In genomic region chr16:48612621-48613020, GRCh38 we compare ENCODE assay signal across 10 cellular contexts. TPM values are rescaled to one million over a fixed set of nuclear protein-coding genes. Genes with fewer than 3 reads are reported as not detected.
A peak's percentile ranks its signal among the peaks of the same experiment; 100 is the strongest.
DNase-seq lines count a peak whose midpoint lies in the region; ATAC-seq, FAIRE-seq and TF ChIP-seq lines count a peak whose summit lies in the region.
"Had no signal": no experiment of that assay in that cellular context is flagged by ENCODE, and none has a peak within 500 bp of the region (broad histone marks: within the 10 kb centered on the region; RNA-seq: fewer than 3 reads in every experiment).

No MANE protein-coding gene starts in this region.

- peaks cover 22% of the 10 kb centered on the region for H3K79me2 ChIP-seq in DND-41 (ENCODE audit: insufficient read depth, low read length)
- peaks cover 37% of the 10 kb centered on the region for H3K79me2 ChIP-seq in Loucy (ENCODE audit: insufficient read depth, low read length)
- peaks cover 27% of the 10 kb centered on the region for H3K79me2 ChIP-seq in K562 (ENCODE audit: control insufficient read depth, insufficient read depth, low read length)

- FAIRE-seq in K562 (lab: Jason Lieb, UNC) = no peak
- FAIRE-seq: colon had no signal

- H3K27me3 ChIP-seq in DND-41 (ENCODE audit: insufficient read depth, low read length, poor library complexity) (no peaks in the 10 kb centered on the region), Loucy (ENCODE audit: insufficient read depth, low read length, poor library complexity, severe bottlenecking) (no peaks in the 10 kb centered on the region), K562 (ENCODE audit: control insufficient read depth in 2 of 2, insufficient read depth in 2 of 2, low read length in 2 of 2) (no peaks in the 10 kb centered on the region)

- peak overlapping the region; percentile 92 to 96 for H3K27ac Mint-ChIP-seq in natural killer cell treated with Interleukin-12 subunit alpha and Interleukin-12 subunit beta and Interleukin-15 and Interleukin-18, amount 100 ng/mL, for 72 hours

- TF ChIP-seq CTCF in DND-41 (IDR thresholded peaks at IDR 0.05; ENCODE audit: borderline replicate concordance, extremely low read depth, low read length, poor library complexity, severe bottlenecking) (no peak), Loucy (conservative IDR thresholded peaks at IDR 0.05; ENCODE audit: low read length) (no peak), K562 (IDR thresholded peaks at IDR 0.05 in 2 of 3, conservative IDR thresholded peaks at IDR 0.05 in 1 of 3; ENCODE audit: insufficient read depth in 2 of 3, low read depth in 1 of 3, low read length in 3 of 3) (no peak)

- H3K9me3 Mint-ChIP-seq in natural killer cell treated with Interleukin-12 subunit alpha and Interleukin-12 subunit beta and Interleukin-15 and Interleukin-18, amount 100 ng/mL, for 72 hours = no peaks in the 10 kb centered on the region

- DNase-seq in DND-41 (no peak), K562 (ENCODE audit: extremely low read depth in 1 of 4, low spot score in 3 of 4) (no peak), hepatic stellate cell (ENCODE audit: low spot score) (no peak), foreskin melanocyte (no peak), NCI-H1092 treated with DMSO at 0.1 percent for 48 hours (lab: John Stamatoyannopoulos, UW) (no peak)
- no peak for DNase-seq in natural killer cell treated with Interleukin-12 subunit alpha and Interleukin-12 subunit beta and Interleukin-15 and Interleukin-18, amount 100 ng/mL, for 72 hours (ENCODE audit: low spot score)

- CTCF ChIA-PET in K562 (lab: Yijun Ruan, JAX; ENCODE audit: low intra/inter-chr PET ratio) = no interaction called here

- H3K4me1 ChIP-seq in DND-41 (ENCODE audit: insufficient read depth, low read length) (peaks cover 50% of the 10 kb centered on the region), Loucy (ENCODE audit: insufficient read depth, low read length, poor library complexity, severe bottlenecking) (peaks cover 37% of the 10 kb centered on the region), K562 (replicated peaks in 1 of 2; ENCODE audit: control insufficient read depth in 2 of 2, insufficient read depth in 2 of 2, low read length in 2 of 2) (peaks cover 9 to 18% of the 10 kb centered on the region in 2 experiments; a peak in 4 of 5 replicates)

- H2AFZ ChIP-seq in DND-41 (ENCODE audit: low read depth, low read length) (peak overlapping the region; percentile 58), Loucy (ENCODE audit: low read length) (0 out of 2 replicates have a peak overlapping the region, but pooled peaks have one; percentile 14), K562 (ENCODE audit: low read depth, low read length) (peak overlapping the region; percentile 61)

- H3K36me3 ChIP-seq in DND-41 (ENCODE audit: insufficient read depth, low read length) = peaks cover 7% of the 10 kb centered on the region
- no peaks in the 10 kb centered on the region for H3K36me3 ChIP-seq in Loucy (ENCODE audit: insufficient read depth, low read length)
- H3K36me3 ChIP-seq in K562 (ENCODE audit: control insufficient read depth, insufficient read depth, low read length) = no peaks in the 10 kb centered on the region; the same call in 2 of the 3 replicates

- H3K4me3 ChIP-seq in DND-41 (ENCODE audit: low read depth in 1 of 2, low read length in 2 of 2) (no peak overlapping the region), Loucy (ENCODE audit: low read length, poor library complexity, severe bottlenecking) (peak overlapping the region; percentile 84), K562 (no peak overlapping the region)

- H3K9me3 ChIP-seq in DND-41 (ENCODE audit: insufficient read depth, low read length, severe bottlenecking) = no peaks in the 10 kb centered on the region
- H3K9me3 ChIP-seq in Loucy (ENCODE audit: insufficient read depth, low read depth, low read length) = no peaks in the 10 kb centered on the region
- no peaks in the 10 kb centered on the region for H3K9me3 ChIP-seq in K562 (replicated peaks; ENCODE audit: control insufficient read depth, insufficient read depth, low read depth, low read length)

- TF ChIP-seq RAD21 in K562 (CRISPR knock-in tag; conservative IDR thresholded peaks at IDR 0.05 in 1 of 2, IDR thresholded peaks at IDR 0.05 in 1 of 2) = no peak

- H4K20me1 ChIP-seq in DND-41 (ENCODE audit: insufficient read depth, low read length) = peaks cover 14% of the 10 kb centered on the region
- peaks cover 18% of the 10 kb centered on the region for H4K20me1 ChIP-seq in Loucy (ENCODE audit: insufficient read depth, low read length, poor library complexity, severe bottlenecking)
- H4K20me1 ChIP-seq in K562 (replicated peaks; ENCODE audit: control insufficient read depth, insufficient read depth, low read length) = no peaks in the 10 kb centered on the region; the same call in 1 of the 2 replicates

- POLR2A ChIA-PET in K562 (lab: Yijun Ruan, JAX) = interaction anchor here (0.6 to 1.7 kb wide), 5 partner anchors 9 to 982 kb away, joined by 3 to 5 read pairs (median 4); no protein-coding TSS in a partner anchor

- 43% methylated on average over 2 of the region's 2 CpGs for WGBS in K562 (ENCODE audit: insufficient coverage, low coverage, missing lambda C conversion rate)

- peaks cover 45 to 53% of the 10 kb centered on the region in 2 donors for H3K4me1 Mint-ChIP-seq in natural killer cell treated with Interleukin-12 subunit alpha and Interleukin-12 subunit beta and Interleukin-15 and Interleukin-18, amount 100 ng/mL, for 72 hours (ENCODE audit: low read depth in 2 of 2)

- intact Hi-C loops in K562 (cut with micrococcal nuclease) = no loop called here

- peak overlapping the region; percentile 33; the same call in 1 of the 2 replicates for H3K4me2 ChIP-seq in DND-41 (ENCODE audit: insufficient read depth, low read length)
- peak overlapping the region; percentile 70 for H3K4me2 ChIP-seq in Loucy (ENCODE audit: low read depth, low read length, poor library complexity, severe bottlenecking)
- peak overlapping the region; percentile 29; the same call in 1 of the 2 replicates for H3K4me2 ChIP-seq in K562 (ENCODE audit: insufficient read depth, low read length)

- H3K9ac ChIP-seq in DND-41 (ENCODE audit: low read depth, low read length) (0 out of 2 replicates have a peak overlapping the region, but pooled peaks have one; percentile 6), Loucy (ENCODE audit: low read depth, low read length, poor library complexity, severe bottlenecking) (peak overlapping the region; percentile 47), K562 (ENCODE audit: insufficient read depth in 1 of 2, low read depth in 2 of 2, low read length in 2 of 2) (no peak overlapping the region)

- H3K9me1 ChIP-seq in K562 (ENCODE audit: control insufficient read depth, insufficient read depth, low read length) = no peaks in the 10 kb centered on the region

- no peaks in the 10 kb centered on the region for H3K9me2 ChIP-seq in Loucy (replicated peaks; ENCODE audit: low read depth, low read length)

- no peak for ATAC-seq in DND-41 (ENCODE audit: insufficient read depth, low read depth)
- no peak for ATAC-seq in K562
- ATAC-seq in natural killer cell treated with Interleukin-12 subunit alpha and Interleukin-12 subunit beta and Interleukin-15 and Interleukin-18, amount 100 ng/mL, for 72 hours = no peak
- ATAC-seq in HG03159 (IDR thresholded peaks at IDR 0.05; ENCODE audit: unreplicated experiment) = no peak

- in situ Hi-C loops in K562 (cut with MboI) = loop anchor here (25.0 kb wide), 1 partner anchor 1650 kb away; the partner anchor contains the start of gene ADCY7

- peak overlapping the region; percentile 78 for H3K4me3 Mint-ChIP-seq in natural killer cell treated with Interleukin-12 subunit alpha and Interleukin-12 subunit beta and Interleukin-15 and Interleukin-18, amount 100 ng/mL, for 72 hours

- TF ChIP-seq EP300 in K562 (IDR thresholded peaks at IDR 0.05; ENCODE audit: low read length) = no peak

- peak overlapping the region; percentile 40 for H3K27ac ChIP-seq in DND-41 (ENCODE audit: low read length)
- H3K27ac ChIP-seq in K562 (ENCODE audit: extremely low read depth, low read depth, low read length) = no peak overlapping the region
- H3K27ac ChIP-seq: VCaP had no signal

- no peaks in the 10 kb centered on the region for H3K27me3 Mint-ChIP-seq in natural killer cell treated with Interleukin-12 subunit alpha and Interleukin-12 subunit beta and Interleukin-15 and Interleukin-18, amount 100 ng/mL, for 72 hours

- peaks cover 6% of the 10 kb centered on the region for H3K36me3 Mint-ChIP-seq in natural killer cell treated with Interleukin-12 subunit alpha and Interleukin-12 subunit beta and Interleukin-15 and Interleukin-18, amount 100 ng/mL, for 72 hours

- BruUV-seq in K562 (replicated peaks; lab: Mats Ljungman, UMichigan) = no TSS peak

- TF ChIP-seq POLR2A in K562 (conservative IDR thresholded peaks at IDR 0.05) = no peak

- H3F3A ChIP-seq in Loucy (ENCODE audit: low read depth) = peaks cover 4% of the 10 kb centered on the region

RNA-seq across cellular contexts. Expression of gene N4BP1, which starts 2.6 kb away (rescaled TPM):
- total RNA-seq in K562 (2011; cell fraction: chromatin; rRNA removed; ENCODE audit: low replicate concordance) = 17.8 and 43.0 TPM in 2 replicates
- total RNA-seq in K562 (2011; cell fraction: nucleolus; rRNA removed) = 8.0 and 10.5 TPM in 2 replicates
- total RNA-seq in K562 (2011; cell fraction: nucleoplasm; rRNA removed) = 17.3 and 17.6 TPM in 2 replicates
- total RNA-seq in K562 (2014; rRNA removed) (5.9 and 7.4 TPM in 2 replicates), K562 (2014; rRNA removed; fragmentation: Illumina TruSeq; extraction: Trizol) (17.1 and 18.4 TPM in 2 replicates), K562 (2015; rRNA removed; fragmentation: Illumina TruSeq; extraction: Trizol) (18.6 and 20.7 TPM in 2 replicates), K562 (2021) (18.0 and 18.1 TPM in 2 replicates)
- polyA plus RNA-seq in K562 (2011; rRNA removed) (12.9 and 16.5 TPM in 2 replicates), K562 (2014; fragmentation: Illumina TruSeq; extraction: Trizol) (17.4 and 18.7 TPM in 2 replicates), K562 (2014; fragmentation: Nextera tagmentation; extraction: Ambion mirVana) (1 to 10 TPM; 1.1 to 2.4 TPM), K562 (2014; rRNA removed) (10.0 and 15.5 TPM in 2 replicates)
- 7.5 and 14.3 TPM in 2 replicates for polyA plus RNA-seq in K562 (2011; cell fraction: cytosol; rRNA removed)
- polyA plus RNA-seq in K562 (2011; cell fraction: nucleus; rRNA removed) = 12.2 and 13.1 TPM in 2 replicates
- 8.5 and 12.2 TPM in 2 replicates for polyA plus RNA-seq in K562 (2012)
- polyA minus RNA-seq in K562 (2011; rRNA and poly(A)+ RNA removed) = 16.4 and 26.0 TPM in 2 replicates
- 10.5 and 12.3 TPM in 2 replicates for polyA minus RNA-seq in K562 (2011; cell fraction: cytosol; rRNA and poly(A)+ RNA removed)
- polyA minus RNA-seq in K562 (2011; cell fraction: nucleus; rRNA and poly(A)+ RNA removed) = 8.1 and 14.8 TPM in 2 replicates
- total RNA-seq in natural killer cell treated with Interleukin-12 subunit alpha and Interleukin-12 subunit beta and Interleukin-15 and Interleukin-18, amount 100 ng/mL, for 72 hours = 100 to 1,000 TPM in 1 of 2 donors, 10 to 100 TPM in 1; 66.3 to 138 TPM

Comparison
In these comparisons a context has a peak if more than half of its experiments do, and no peak if none do; other contexts are left out.
1. H3K9ac ChIP-seq: peak in DND-41 (single experiment) and Loucy (single experiment); none in K562 (0 of 2).
2. Peak in every context shown above with its lines, with median percentiles within 50 percentile points of each other: H2AFZ ChIP-seq and H3K4me2 ChIP-seq.